Comparison of ENCODE assay signal across 18 cellular contexts in genomic region chr1:228460830-228461229, GRCh38. TPM values are rescaled to one million over a fixed set of nuclear protein-coding genes. Genes with fewer than 3 reads are reported as not detected.
A peak's percentile ranks its signal among the peaks of the same experiment; 100 is the strongest.
DNase-seq lines count a peak whose midpoint lies in the region; ATAC-seq and TF ChIP-seq lines count a peak whose summit lies in the region.
"Had no signal": no experiment of that assay in that cellular context is flagged by ENCODE, and none has a peak within 500 bp of the region (broad histone marks: within the 10 kb centered on the region; RNA-seq: fewer than 3 reads in every experiment).

No MANE protein-coding gene starts in this region.

- no peak for TF ChIP-seq EP300 in neural cell (conservative IDR thresholded peaks at IDR 0.05; ENCODE audit: poor library complexity, severe bottlenecking)

- peak overlapping the region; percentile 68 for H3K4me3 Mint-ChIP-seq in T-helper 1 cell treated with Interleukin-12 subunit alpha and Interleukin-12 subunit beta and Interleukin-4 antibody, amounts not matched to agents 30 μg/mL and 1 μg/mL, for 36 hours
- peak overlapping the region; percentile 84 for H3K4me3 Mint-ChIP-seq in activated T-helper 17 cell treated with anti-CD3 and anti-CD28 coated beads, Interleukin-2, amount 50 U/mL, for 72 hours
- H3K4me3 Mint-ChIP-seq: stimulated activated memory B cell treated with anti-CD40 and anti-IgM and Interleukin-4, amounts not matched to agents 10 μg/mL and 1 μg/mL and 100 μg/mL, for 72 hours had no signal

- H3K27me3 Mint-ChIP-seq in T-helper 1 cell treated with Interleukin-12 subunit alpha and Interleukin-12 subunit beta and Interleukin-4 antibody, amounts not matched to agents 30 μg/mL and 1 μg/mL, for 36 hours (ENCODE audit: low read depth) = peaks cover 3% of the 10 kb centered on the region
- no peaks in the 10 kb centered on the region for H3K27me3 Mint-ChIP-seq in activated T-helper 17 cell treated with anti-CD3 and anti-CD28 coated beads, Interleukin-2, amount 50 U/mL, for 72 hours

- no peak for TF ChIP-seq RAD21 in neural cell (conservative IDR thresholded peaks at IDR 0.05)

- H3K4me2 ChIP-seq in neural cell (ENCODE audit: low read length) (peak overlapping the region; percentile 34), PC-3 (ENCODE audit: low read length) (no peak overlapping the region)

- H3K9me3 Mint-ChIP-seq in T-helper 1 cell treated with Interleukin-12 subunit alpha and Interleukin-12 subunit beta and Interleukin-4 antibody, amounts not matched to agents 30 μg/mL and 1 μg/mL, for 36 hours = no peaks in the 10 kb centered on the region
- H3K9me3 Mint-ChIP-seq in activated T-helper 17 cell treated with anti-CD3 and anti-CD28 coated beads, Interleukin-2, amount 50 U/mL, for 72 hours = no peaks in the 10 kb centered on the region
- H3K9me3 Mint-ChIP-seq: stimulated activated memory B cell treated with anti-CD40 and anti-IgM and Interleukin-4, amounts not matched to agents 10 μg/mL and 1 μg/mL and 100 μg/mL, for 72 hours had no signal

- ATAC-seq in activated T-helper 17 cell treated with anti-CD3 and anti-CD28 coated beads, Interleukin-2, amount 50 U/mL, for 72 hours (replicated peaks) = no peak
- ATAC-seq in esophagus mucosa (no peak), PC-3 (no peak)
- ATAC-seq: stimulated activated memory B cell treated with anti-CD40 and anti-IgM and Interleukin-4, amounts not matched to agents 10 μg/mL and 1 μg/mL and 100 μg/mL, for 72 hours had no signal

- DNase-seq in T-helper 1 cell (no peak), H7 (no peak), PC-3 (no peak)
- DNase-seq: mesenchymal stem cell, NCI-H510A, retina, SIG-M5, T-helper 9 cell, trophoblast cell had no signal

- CTCF ChIA-PET in HEK293 (lab: Yijun Ruan, JAX) (interaction anchor here (0.9 to 4.5 kb wide), 4 partner anchors 11 to 461 kb away, joined by 3 to 22 read pairs (median 4); no protein-coding TSS in a partner anchor), PC-3 (lab: Charles Lee) (no interaction called here)

- H3K36me3 Mint-ChIP-seq in T-helper 1 cell treated with Interleukin-12 subunit alpha and Interleukin-12 subunit beta and Interleukin-4 antibody, amounts not matched to agents 30 μg/mL and 1 μg/mL, for 36 hours (ENCODE audit: low read depth) = peaks cover 6% of the 10 kb centered on the region
- peaks cover 20% of the 10 kb centered on the region for H3K36me3 Mint-ChIP-seq in activated T-helper 17 cell treated with anti-CD3 and anti-CD28 coated beads, Interleukin-2, amount 50 U/mL, for 72 hours (ENCODE audit: low read depth)
- H3K36me3 Mint-ChIP-seq: stimulated activated memory B cell treated with anti-CD40 and anti-IgM and Interleukin-4, amounts not matched to agents 10 μg/mL and 1 μg/mL and 100 μg/mL, for 72 hours had no signal

- H3K4me1 Mint-ChIP-seq in T-helper 1 cell treated with Interleukin-12 subunit alpha and Interleukin-12 subunit beta and Interleukin-4 antibody, amounts not matched to agents 30 μg/mL and 1 μg/mL, for 36 hours (ENCODE audit: low read depth) = peaks cover 59% of the 10 kb centered on the region
- peaks cover 41% of the 10 kb centered on the region for H3K4me1 Mint-ChIP-seq in activated T-helper 17 cell treated with anti-CD3 and anti-CD28 coated beads, Interleukin-2, amount 50 U/mL, for 72 hours

- no TSS peak for BruUV-seq in PC-3 (replicated peaks; lab: Mats Ljungman, UMichigan)

- H3K27me3 ChIP-seq in neural cell (ENCODE audit: insufficient read depth, low read depth, low read length) (no peaks in the 10 kb centered on the region), H7 (ENCODE audit: control insufficient read depth, insufficient read depth, low read length) (peaks cover 23% of the 10 kb centered on the region), PC-3 (ENCODE audit: low read length) (no peaks in the 10 kb centered on the region)

- TF ChIP-seq CTCF in HEK293 (tag by site-specific recombination; IDR thresholded peaks at IDR 0.05) = no peak
- no peak for TF ChIP-seq CTCF in neural cell (IDR thresholded peaks at IDR 0.05; ENCODE audit: poor library complexity, severe bottlenecking)
- TF ChIP-seq CTCF in PC-3 (conservative IDR thresholded peaks at IDR 0.05; ENCODE audit: low read depth, low read length) = no peak

- H2AFZ ChIP-seq in neural cell (ENCODE audit: low read depth, low read length) (no peak overlapping the region), PC-3 (ENCODE audit: low read length) (no peak overlapping the region)

- H3F3A ChIP-seq in neural cell (ENCODE audit: insufficient read depth, low read length, poor library complexity, severe bottlenecking) = no peaks in the 10 kb centered on the region
- no peaks in the 10 kb centered on the region for H3F3A ChIP-seq in PC-3 (ENCODE audit: low read length, unreplicated experiment)

- H3K4me1 ChIP-seq in HEK293 (ENCODE audit: control insufficient read depth, insufficient read depth, low read length) = peaks cover 6% of the 10 kb centered on the region; the same call in 1 of the 2 replicates
- peaks cover 9% of the 10 kb centered on the region; the same call in 1 of the 2 replicates for H3K4me1 ChIP-seq in PC-3 (ENCODE audit: insufficient read depth, low read length)

- H3K9me2 ChIP-seq in neural cell (ENCODE audit: insufficient read depth, low read length) (no peaks in the 10 kb centered on the region), PC-3 (replicated peaks; ENCODE audit: low read length) (no peaks in the 10 kb centered on the region)

- intact Hi-C loops in PC-3 (cut with micrococcal nuclease) = no loop called here

- H3K4me3 ChIP-seq in HEK293 (ENCODE audit: low read depth, low read length) (no peak overlapping the region), neural cell (ENCODE audit: low read length) (peak overlapping the region; percentile 78), H7 (ENCODE audit: insufficient read depth, low read depth, low read length) (no peak overlapping the region), PC-3 (ENCODE audit: low read length) (no peak overlapping the region)
- H3K4me3 ChIP-seq: ascending aorta had no signal

- H4K20me1 ChIP-seq in neural cell (ENCODE audit: insufficient read depth) (no peaks in the 10 kb centered on the region), PC-3 (ENCODE audit: low read length) (peaks cover 11% of the 10 kb centered on the region)

- H3K27ac ChIP-seq in HEK293 (ENCODE audit: extremely low read depth, low read depth, low read length) = no peak overlapping the region
- H3K27ac ChIP-seq in neural cell (ENCODE audit: low read length) = peak overlapping the region; percentile 9
- no peak overlapping the region for H3K27ac ChIP-seq in PC-3 (ENCODE audit: low read length)
- H3K27ac ChIP-seq: ascending aorta, neutrophil had no signal

- H3K36me3 ChIP-seq in HEK293 (ENCODE audit: control insufficient read depth in 2 of 2, insufficient read depth in 1 of 2, low read length in 2 of 2) (no peaks in the 10 kb centered on the region), neural cell (ENCODE audit: insufficient read depth, low read length) (no peaks in the 10 kb centered on the region), H7 (replicated peaks; ENCODE audit: control insufficient read depth, insufficient read depth, low read length) (no peaks in the 10 kb centered on the region), PC-3 (ENCODE audit: low read depth, low read length) (no peaks in the 10 kb centered on the region)
- H3K36me3 ChIP-seq: ascending aorta, neutrophil had no signal

- POLR2A ChIA-PET in HEK293 (lab: Yijun Ruan, JAX) = no interaction called here
- POLR2A ChIA-PET in PC-3 (lab: Charles Lee; ENCODE audit: unreplicated experiment) = no interaction called here

- H3K79me2 ChIP-seq in neural cell (replicated peaks; ENCODE audit: insufficient read depth, low read length) (peaks cover 35% of the 10 kb centered on the region), PC-3 (ENCODE audit: low read length) (peaks cover 15% of the 10 kb centered on the region)

- H3K9ac ChIP-seq in neural cell (ENCODE audit: low read length) (no peak overlapping the region), PC-3 (ENCODE audit: low read length) (no peak overlapping the region)

- H3K27ac Mint-ChIP-seq in T-helper 1 cell treated with Interleukin-12 subunit alpha and Interleukin-12 subunit beta and Interleukin-4 antibody, amounts not matched to agents 30 μg/mL and 1 μg/mL, for 36 hours = peak overlapping the region; percentile 18
- H3K27ac Mint-ChIP-seq in activated T-helper 17 cell treated with anti-CD3 and anti-CD28 coated beads, Interleukin-2, amount 50 U/mL, for 72 hours = peak overlapping the region; percentile 36
- H3K27ac Mint-ChIP-seq: stimulated activated memory B cell treated with anti-CD40 and anti-IgM and Interleukin-4, amounts not matched to agents 10 μg/mL and 1 μg/mL and 100 μg/mL, for 72 hours had no signal

- no peaks in the 10 kb centered on the region for H3K9me3 ChIP-seq in HEK293 (ENCODE audit: control insufficient read depth, insufficient read depth, low read depth, low read length)
- no peaks in the 10 kb centered on the region for H3K9me3 ChIP-seq in neural cell (ENCODE audit: low read length)
- no peaks in the 10 kb centered on the region for H3K9me3 ChIP-seq in PC-3 (ENCODE audit: low read length)
- H3K9me3 ChIP-seq: ascending aorta, neutrophil had no signal

TF ChIP-seq in HEK293, 187 proteins besides CTCF, POLR2A, EP300 and RAD21 (continues in another document):
- no peak for TF ChIP-seq ZBTB21 (tag by site-specific recombination; IDR thresholded peaks at IDR 0.05)
- TF ChIP-seq ZNF777 (tag by site-specific recombination; IDR thresholded peaks at IDR 0.05; ENCODE audit: borderline replicate concordance) = no peak
- TF ChIP-seq ZNF366 (tag by site-specific recombination; conservative IDR thresholded peaks at IDR 0.05) = no peak

TF ChIP-seq in neural cell, 6 proteins besides CTCF, POLR2A, EP300 and RAD21 (continues in another document):
- no peak for TF ChIP-seq POLR2AphosphoS5 (IDR thresholded peaks at IDR 0.05)
- TF ChIP-seq SMC3 (conservative IDR thresholded peaks at IDR 0.05; ENCODE audit: poor library complexity) = no peak
- no peak for TF ChIP-seq EZH2 (IDR thresholded peaks at IDR 0.05; ENCODE audit: borderline replicate concordance, insufficient read depth, low read length, poor library complexity, severe bottlenecking)

RNA-seq across cellular contexts. Expression of gene RNF187, which starts 26.4 kb away (rescaled TPM):
- 100 to 1,000 TPM in 1 of 2 donors, 10 to 100 TPM in 1; 92.7 to 111 TPM for total RNA-seq in activated T-helper 17 cell treated with anti-CD3 and anti-CD28 coated beads, Interleukin-2, amount 50 U/mL, for 72 hours
- 73.6 and 83.2 TPM in 2 replicates for polyA plus RNA-seq in neural cell
- 49.4 and 61.4 TPM in 2 replicates for polyA minus RNA-seq in neural cell
- 126 TPM for total RNA-seq in esophagus mucosa
- 175 and 183 TPM in 2 replicates for total RNA-seq in H7 (2014; rRNA removed; shearing (Covaris generic))
- 97.7 and 157 TPM in 2 replicates for total RNA-seq in PC-3 (2014; rRNA removed)

RNA-seq across cellular contexts. Expression of gene TRIM17, which starts 44.2 kb away (rescaled TPM):
- 1 to 10 TPM; 1.7 to 1.9 TPM for total RNA-seq in activated T-helper 17 cell treated with anti-CD3 and anti-CD28 coated beads, Interleukin-2, amount 50 U/mL, for 72 hours
- 0.14 TPM in 1 of 2 replicates, not detected in the other for polyA plus RNA-seq in neural cell
- polyA minus RNA-seq in neural cell = 0.49 TPM in 1 of 2 replicates, not detected in the other
- 1.3 TPM for total RNA-seq in esophagus mucosa
- 4.9 and 5.6 TPM in 2 replicates for total RNA-seq in H7 (2014; rRNA removed; shearing (Covaris generic))
- not detected in 2 replicates for total RNA-seq in PC-3 (2014; rRNA removed)
- total RNA-seq: ascending aorta, LHCN-M2 had no signal

RNA-seq across cellular contexts. Expression of gene TRIM11, which starts 54.2 kb away (rescaled TPM):
- 10 to 100 TPM; 41.7 to 48.6 TPM for total RNA-seq in activated T-helper 17 cell treated with anti-CD3 and anti-CD28 coated beads, Interleukin-2, amount 50 U/mL, for 72 hours
- polyA plus RNA-seq in neural cell = 25.1 and 28.5 TPM in 2 replicates
- 34.5 and 38.5 TPM in 2 replicates for polyA minus RNA-seq in neural cell
- total RNA-seq in esophagus mucosa = 20.7 TPM
- 39.0 and 50.2 TPM in 2 replicates for total RNA-seq in H7 (2014; rRNA removed; shearing (Covaris generic))
- total RNA-seq in PC-3 (2014; rRNA removed) = 48.3 and 94.6 TPM in 2 replicates
